Comparison of ENCODE assay signal across 24 cellular contexts in genomic region chr2:42542871-42543270, GRCh38. TPM values are rescaled to one million over a fixed set of nuclear protein-coding genes. Genes with fewer than 3 reads are reported as not detected.
"Had no signal": no experiment of that assay in that cellular context is flagged by ENCODE, and none has a peak within 500 bp of the region (broad histone marks: within the 10 kb centered on the region; RNA-seq: fewer than 3 reads in every experiment).

No MANE protein-coding gene starts in this region.

- H3K9me3 ChIP-seq: SK-N-SH had no signal

- DNase-seq: KBM-7, NCI-H1092, NCI-H1105 treated with DMSO at 0.1 percent for 48 hours, NCI-H1417 treated with DMSO at 0.1 percent for 48 hours, NCI-H146, NCI-H1694 treated with DMSO at 0.1 percent for 48 hours, NCI-H1930, NCI-H2081, NCI-H2107, NCI-H2227 treated with DMSO at 0.1 percent for 48 hours, NCI-H524, NCI-H526 treated with DMSO at 0.1 percent for 48 hours, NCI-H748 treated with DMSO at 0.1 percent for 48 hours, RPMI8226, SHP77, SK-N-SH, SW 1271, T-cell had no signal

- H3K27ac ChIP-seq: HL-60 had no signal

- FAIRE-seq: HTR-8/SVneo, RCC 7860 had no signal

- ATAC-seq: T-cell had no signal

- H3K4me2 ChIP-seq: SK-N-SH had no signal

- H3K9ac ChIP-seq: SK-N-SH had no signal

RNA-seq across cellular contexts. Expression of gene KCNG3, which starts 49.1 kb away (rescaled TPM):
- total RNA-seq: LHCN-M2, MCF 10A had no signal
- polyA plus RNA-seq: IgD-negative memory B cell had no signal
